ENCODE assay signal across 10 cellular contexts in the genomic region with DNA sequence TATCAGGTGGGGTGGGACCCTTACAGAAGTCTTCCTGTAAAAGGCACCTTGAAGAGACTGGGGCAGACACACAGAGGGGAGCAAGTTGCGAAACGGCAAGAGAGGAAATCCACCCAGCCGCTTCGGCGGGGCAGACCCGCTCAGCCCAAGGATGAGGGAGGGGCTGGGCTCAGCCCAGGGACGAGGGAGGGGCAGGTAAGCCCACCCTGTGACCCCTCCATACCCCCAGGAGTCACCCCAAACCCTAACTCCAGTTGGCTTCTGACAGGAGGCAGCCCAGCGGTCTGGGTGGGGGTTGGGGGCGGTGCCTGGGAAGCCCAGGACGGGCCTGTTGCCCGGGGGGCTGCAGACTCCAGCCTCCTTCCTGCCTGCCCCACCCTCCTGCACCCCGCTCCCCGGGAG. TPM values are rescaled to one million over a fixed set of nuclear protein-coding genes. Genes with fewer than 3 reads are reported as not detected.
DNase-seq lines count a peak whose midpoint lies in the region; ATAC-seq and TF ChIP-seq lines count a peak whose summit lies in the region.
"Had no signal": no experiment of that assay in that cellular context is flagged by ENCODE, and none has a peak within 500 bp of the region (broad histone marks: within the 10 kb centered on the region; RNA-seq: fewer than 3 reads in every experiment).

No MANE protein-coding gene starts in this region.

- no peaks in the 10 kb centered on the region for H3K9me3 ChIP-seq in A673 (ENCODE audit: low read depth, low read length, poor library complexity, severe bottlenecking)
- H3K9me3 ChIP-seq in Loucy (ENCODE audit: insufficient read depth, low read depth, low read length) = no peaks in the 10 kb centered on the region
- no peaks in the 10 kb centered on the region for H3K9me3 ChIP-seq in muscle layer of duodenum (ENCODE audit: control insufficient read depth in 1 of 2, low read length in 2 of 2)

- H3K27ac Mint-ChIP-seq in dendritic cell treated with granulocyte-macrophage colony-stimulating factor and Interleukin-4, amounts not matched to agents 40 ng/mL and 50 ng/mL, for 4 days = peak overlapping the region; percentile 21

- peak overlapping the region; percentile 59 for H3K4me3 ChIP-seq in A673 (ENCODE audit: low read depth, low read length, poor library complexity, severe bottlenecking)
- H3K4me3 ChIP-seq in Loucy (ENCODE audit: low read length, poor library complexity, severe bottlenecking) = peak overlapping the region; percentile 100
- peak overlapping the region; percentile 87 for H3K4me3 ChIP-seq in muscle layer of duodenum (ENCODE audit: low read depth in 1 of 2, low read length in 2 of 2)

- no peak for DNase-seq in A673 (ENCODE audit: low spot score)
- DNase-seq in GM19238 (ENCODE audit: insufficient read length, low spot score) = no peak
- no peak for DNase-seq in NCI-H1436 (lab: John Stamatoyannopoulos, UW)

- H4K20me1 ChIP-seq in Loucy (ENCODE audit: insufficient read depth, low read length, poor library complexity, severe bottlenecking) = peaks cover 28% of the 10 kb centered on the region

- ATAC-seq in GM21528 (IDR thresholded peaks at IDR 0.05; ENCODE audit: low FRiP score, unreplicated experiment) (no peak), HG02623 (IDR thresholded peaks at IDR 0.05; ENCODE audit: unreplicated experiment) (no peak)

- H3K4me1 Mint-ChIP-seq in dendritic cell treated with granulocyte-macrophage colony-stimulating factor and Interleukin-4, amounts not matched to agents 40 ng/mL and 50 ng/mL, for 4 days (ENCODE audit: low read depth) = peaks cover 75% of the 10 kb centered on the region

- H3K79me2 ChIP-seq in Loucy (ENCODE audit: insufficient read depth, low read length) = peaks cover 57% of the 10 kb centered on the region

- no peaks in the 10 kb centered on the region for H3K27me3 ChIP-seq in A673 (replicated peaks; ENCODE audit: insufficient read depth, low read depth, low read length, poor library complexity)
- H3K27me3 ChIP-seq in Loucy (ENCODE audit: insufficient read depth, low read length, poor library complexity, severe bottlenecking) = no peaks in the 10 kb centered on the region
- no peaks in the 10 kb centered on the region for H3K27me3 ChIP-seq in muscle layer of duodenum (ENCODE audit: low read depth, low read length)

- no peaks in the 10 kb centered on the region for H3K9me3 Mint-ChIP-seq in dendritic cell treated with granulocyte-macrophage colony-stimulating factor and Interleukin-4, amounts not matched to agents 40 ng/mL and 50 ng/mL, for 4 days

- H3K4me1 ChIP-seq in A673 (ENCODE audit: insufficient read depth, low read length, poor library complexity, severe bottlenecking) = peaks cover 17% of the 10 kb centered on the region
- peaks cover 52% of the 10 kb centered on the region for H3K4me1 ChIP-seq in Loucy (ENCODE audit: insufficient read depth, low read length, poor library complexity, severe bottlenecking)
- H3K4me1 ChIP-seq in muscle layer of duodenum (ENCODE audit: control insufficient read depth in 1 of 2, insufficient read depth in 2 of 2, low read length in 2 of 2) = peaks cover 19 to 48% of the 10 kb centered on the region in 2 donors

- CTCF ChIA-PET in A673 (lab: Charles Lee) = no interaction called here

- no peaks in the 10 kb centered on the region for H3F3A ChIP-seq in Loucy (ENCODE audit: low read depth)

- H2AFZ ChIP-seq in Loucy (ENCODE audit: low read length) = peak overlapping the region; percentile 68; the same call in 1 of the 2 replicates

- POLR2A ChIA-PET in A673 (lab: Charles Lee; ENCODE audit: low non-redundant PET) = no interaction called here

- H3K4me3 Mint-ChIP-seq in dendritic cell treated with granulocyte-macrophage colony-stimulating factor and Interleukin-4, amounts not matched to agents 40 ng/mL and 50 ng/mL, for 4 days = peak overlapping the region; percentile 81

- H3K36me3 ChIP-seq in A673 (ENCODE audit: insufficient read depth, low read length, poor library complexity, severe bottlenecking) (no peaks in the 10 kb centered on the region), Loucy (ENCODE audit: insufficient read depth, low read length) (no peaks in the 10 kb centered on the region), muscle layer of duodenum (ENCODE audit: control insufficient read depth in 1 of 2, insufficient read depth in 2 of 2, low read length in 2 of 2) (no peaks in the 10 kb centered on the region)

- intact Hi-C loops in A673 (cut with micrococcal nuclease; ENCODE audit: unreplicated experiment) = no loop called here
- intact Hi-C loops in dendritic cell treated with granulocyte-macrophage colony-stimulating factor and Interleukin-4, amounts not matched to agents 40 ng/mL and 50 ng/mL, for 4 days (cut with micrococcal nuclease) = no loop called here

- peak overlapping the region; percentile 96 for H3K9ac ChIP-seq in Loucy (ENCODE audit: low read depth, low read length, poor library complexity, severe bottlenecking)

- TF ChIP-seq CTCF in A673 (conservative IDR thresholded peaks at IDR 0.05; ENCODE audit: low read depth, low read length) = no peak
- TF ChIP-seq CTCF in Loucy (conservative IDR thresholded peaks at IDR 0.05; ENCODE audit: low read length) = no peak

- BruUV-seq in A673 (replicated peaks; lab: Mats Ljungman, UMichigan) = no TSS peak

- peaks cover 12% of the 10 kb centered on the region for H3K36me3 Mint-ChIP-seq in dendritic cell treated with granulocyte-macrophage colony-stimulating factor and Interleukin-4, amounts not matched to agents 40 ng/mL and 50 ng/mL, for 4 days (ENCODE audit: low read depth)

- peak overlapping the region; percentile 86 for H3K4me2 ChIP-seq in Loucy (ENCODE audit: low read depth, low read length, poor library complexity, severe bottlenecking)

- peak overlapping the region; percentile 53 for H3K27ac ChIP-seq in A673 (ENCODE audit: low read depth, low read length, poor library complexity, severe bottlenecking)
- H3K27ac ChIP-seq in muscle layer of duodenum (ENCODE audit: low read length) = peak overlapping the region; percentile 45

- H3K27me3 Mint-ChIP-seq in dendritic cell treated with granulocyte-macrophage colony-stimulating factor and Interleukin-4, amounts not matched to agents 40 ng/mL and 50 ng/mL, for 4 days = peaks cover 28% of the 10 kb centered on the region

- no peaks in the 10 kb centered on the region for H3K9me2 ChIP-seq in Loucy (replicated peaks; ENCODE audit: low read depth, low read length)

RNA-seq across cellular contexts. Expression of gene OSBPL5, which starts 1.0 kb away (rescaled TPM):
- 28.4 and 30.1 TPM in 2 replicates for total RNA-seq in A673 (2021)

RNA-seq across cellular contexts. Expression of gene MRGPRG, which starts 54.5 kb away (rescaled TPM):
- total RNA-seq in A673 (2021) = not detected in 2 replicates
- total RNA-seq: liver, NCI-H460 had no signal
